18 cellular contexts compared by ENCODE assay signal in the genomic region with DNA sequence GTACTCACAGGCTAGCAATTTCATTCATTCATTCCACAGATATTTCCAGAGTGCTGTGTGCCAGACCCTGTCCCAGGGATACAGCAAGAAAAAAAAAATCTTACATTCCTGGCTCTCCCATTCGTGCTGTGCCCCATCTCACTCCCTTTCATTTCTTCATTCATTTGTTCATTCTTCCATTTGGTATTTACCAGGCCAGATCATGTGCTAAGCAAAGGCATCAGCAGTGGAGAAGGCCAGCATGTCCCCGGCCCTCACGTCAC. TPM values are rescaled to one million over a fixed set of nuclear protein-coding genes. Genes with fewer than 3 reads are reported as not detected.
DNase-seq lines count a peak whose midpoint lies in the region; ATAC-seq, FAIRE-seq and TF ChIP-seq lines count a peak whose summit lies in the region.
"Had no signal": no experiment of that assay in that cellular context is flagged by ENCODE, and none has a peak within 500 bp of the region (broad histone marks: within the 10 kb centered on the region; RNA-seq: fewer than 3 reads in every experiment).

No MANE protein-coding gene starts in this region.

- H3K79me2 ChIP-seq in K562 (ENCODE audit: control insufficient read depth, insufficient read depth, low read length) = no peaks in the 10 kb centered on the region

- H3K27ac ChIP-seq in BLaER1 (no peak overlapping the region), K562 (ENCODE audit: extremely low read depth, low read depth, low read length) (no peak overlapping the region)
- H3K27ac ChIP-seq: thyroid gland had no signal

- H3K9me3 ChIP-seq in BLaER1 (no peaks in the 10 kb centered on the region), K562 (replicated peaks; ENCODE audit: control insufficient read depth, insufficient read depth, low read depth, low read length) (no peaks in the 10 kb centered on the region)
- H3K9me3 ChIP-seq: thyroid gland had no signal

- H3K27me3 ChIP-seq in BLaER1 = no peaks in the 10 kb centered on the region
- H3K27me3 ChIP-seq in K562 (ENCODE audit: control insufficient read depth in 2 of 2, insufficient read depth in 2 of 2, low read length in 2 of 2) = no peaks in the 10 kb centered on the region
- H3K27me3 ChIP-seq: thyroid gland had no signal

- peaks cover 3% of the 10 kb centered on the region for H3K27me3 Mint-ChIP-seq in nephron (ENCODE audit: low read depth)

- BruUV-seq in K562 (replicated peaks; lab: Mats Ljungman, UMichigan) = no TSS peak

- peak overlapping the region in 1 of 3 experiments; percentile 13 for H3K27ac Mint-ChIP-seq in nephron

- CTCF ChIA-PET in K562 (lab: Yijun Ruan, JAX; ENCODE audit: low intra/inter-chr PET ratio) = interaction anchor here (1.9 kb wide), 1 partner anchor 28 kb away, joined by 6 read pairs; no protein-coding TSS in a partner anchor

- TF ChIP-seq CTCF in K562 (IDR thresholded peaks at IDR 0.05 in 2 of 3, conservative IDR thresholded peaks at IDR 0.05 in 1 of 3; ENCODE audit: insufficient read depth in 2 of 3, low read depth in 1 of 3, low read length in 3 of 3) = no peak
- TF ChIP-seq CTCF in nephron (IDR thresholded peaks at IDR 0.05; ENCODE audit: unreplicated experiment in 3 of 3) = no peak

- no peaks in the 10 kb centered on the region for H3K9me1 ChIP-seq in K562 (ENCODE audit: control insufficient read depth, insufficient read depth, low read length)

- H3K4me1 ChIP-seq in BLaER1 (peaks cover 32% of the 10 kb centered on the region), K562 (replicated peaks in 1 of 2; ENCODE audit: control insufficient read depth in 2 of 2, insufficient read depth in 2 of 2, low read length in 2 of 2) (peaks cover 0 to 26% of the 10 kb centered on the region in 2 experiments; a peak in 4 of 5 replicates)

- intact Hi-C loops in K562 (cut with micrococcal nuclease) = loop anchor here (2.0 kb wide), 1 partner anchor 23 kb away; no protein-coding TSS in a partner anchor

- WGBS in K562 (ENCODE audit: insufficient coverage, low coverage, missing lambda C conversion rate) = 83% methylated on average over 3 of the region's 3 CpGs

- TF ChIP-seq EP300 in K562 (IDR thresholded peaks at IDR 0.05; ENCODE audit: low read length) = no peak

- H4K20me1 ChIP-seq in BLaER1 (peaks cover 18% of the 10 kb centered on the region; the same call in 1 of the 2 replicates), K562 (replicated peaks; ENCODE audit: control insufficient read depth, insufficient read depth, low read length) (no peaks in the 10 kb centered on the region)

- H3K4me3 Mint-ChIP-seq in nephron = peak overlapping the region; percentile 60 to 76 (median 76)

- ATAC-seq in K562 (no peak), GM19397 (IDR thresholded peaks at IDR 0.05; ENCODE audit: unreplicated experiment) (no peak)

- H3K9me3 Mint-ChIP-seq in nephron = no peaks in the 10 kb centered on the region

- TF ChIP-seq RAD21 in K562 (CRISPR knock-in tag; conservative IDR thresholded peaks at IDR 0.05 in 1 of 2, IDR thresholded peaks at IDR 0.05 in 1 of 2) = no peak

- in situ Hi-C loops in K562 (cut with MboI) = no loop called here

- no peak overlapping the region for H3K4me3 ChIP-seq in BLaER1
- no peak overlapping the region for H3K4me3 ChIP-seq in K562
- H3K4me3 ChIP-seq: thyroid gland had no signal

- H3K36me3 ChIP-seq in BLaER1 (peaks cover 11% of the 10 kb centered on the region; the same call in 1 of the 2 replicates), K562 (ENCODE audit: control insufficient read depth, insufficient read depth, low read length) (no peaks in the 10 kb centered on the region)
- H3K36me3 ChIP-seq: thyroid gland had no signal

- H3K4me2 ChIP-seq in BLaER1 (peak overlapping the region; percentile 99), K562 (ENCODE audit: insufficient read depth, low read length) (no peak overlapping the region)

- H3K9ac ChIP-seq in BLaER1 (no peak overlapping the region), K562 (ENCODE audit: insufficient read depth in 1 of 2, low read depth in 2 of 2, low read length in 2 of 2) (no peak overlapping the region)

- no peak for TF ChIP-seq POLR2A in K562 (conservative IDR thresholded peaks at IDR 0.05)

- POLR2A ChIA-PET in K562 (lab: Yijun Ruan, JAX) = interaction anchor here (0.6 to 0.7 kb wide), 2 partner anchors 67 to 760 kb away, joined by 3 read pairs; no protein-coding TSS in a partner anchor

- no peak for FAIRE-seq in K562 (lab: Jason Lieb, UNC)
- FAIRE-seq: H54, keratinocyte had no signal

- DNase-seq in GM03348 (ENCODE audit: low spot score) = peak; percentile 53
- no peak for DNase-seq in K562 (ENCODE audit: extremely low read depth in 1 of 4, low spot score in 3 of 4)
- no peak for DNase-seq in NCI-H524 (lab: John Stamatoyannopoulos, UW)
- no peak for DNase-seq in activated effector memory CD4-positive, alpha-beta T cell treated with anti-CD3 and anti-CD28 coated beads, Interleukin-2, amount 50 U/mL, for 16 hours
- no peak for DNase-seq in foreskin melanocyte
- DNase-seq: activated naive CD4-positive, alpha-beta T cell treated with anti-CD3 and anti-CD28 coated beads, Interleukin-2, amount 50 U/mL, for 16 hours; COR-L47; head of caudate nucleus; NCI-H1105 treated with DMSO at 0.1 percent for 48 hours; stimulated activated CD4-positive, alpha-beta T cell treated with anti-CD3 and anti-CD28 coated beads, Interleukin-1b, Interleukin-23, amount 100 ng/mL, for 48 hours; thyroid gland had no signal

- no peak overlapping the region for H2AFZ ChIP-seq in K562 (ENCODE audit: low read depth, low read length)

- peaks cover 7% of the 10 kb centered on the region for H3K4me1 Mint-ChIP-seq in nephron

- H3K36me3 Mint-ChIP-seq in nephron (ENCODE audit: low read depth) = peaks cover 3% of the 10 kb centered on the region

TF ChIP-seq in K562, 482 proteins besides CTCF, POLR2A, EP300 and RAD21 (continues in another document):
- TF ChIP-seq YY1 (IDR thresholded peaks at IDR 0.05; ENCODE audit: borderline replicate concordance in 1 of 3, control insufficient read depth in 1 of 3, extremely low read depth in 1 of 3, insufficient read depth in 3 of 3, insufficient read length in 1 of 3, insufficient replicate concordance in 2 of 3, low read depth in 1 of 3, low read length in 2 of 3) = no peak

RNA-seq across cellular contexts. Expression of gene MAP3K10, which starts 2.3 kb away (rescaled TPM):
- 10.1 and 28.7 TPM in 2 replicates for total RNA-seq in K562 (2011; cell fraction: chromatin; rRNA removed; ENCODE audit: low replicate concordance)
- total RNA-seq in K562 (2011; cell fraction: nucleolus; rRNA removed) = 16.7 and 18.8 TPM in 2 replicates
- 14.9 and 18.2 TPM in 2 replicates for total RNA-seq in K562 (2011; cell fraction: nucleoplasm; rRNA removed)
- total RNA-seq in K562 (2014; rRNA removed) = 6.4 TPM in 2 replicates
- 0.86 and 1.6 TPM in 2 replicates for total RNA-seq in K562 (2014; rRNA removed; fragmentation: Illumina TruSeq; extraction: Trizol)
- 3.6 and 3.9 TPM in 2 replicates for total RNA-seq in K562 (2015; rRNA removed; fragmentation: Illumina TruSeq; extraction: Trizol)
- total RNA-seq in K562 (2021) = 8.0 TPM in 2 replicates
- polyA plus RNA-seq in K562 (2011; rRNA removed) = 1.9 and 3.3 TPM in 2 replicates
- polyA plus RNA-seq in K562 (2011; cell fraction: cytosol; rRNA removed) = 2.3 and 5.5 TPM in 2 replicates
- polyA plus RNA-seq in K562 (2011; cell fraction: nucleus; rRNA removed) = 23.5 and 27.3 TPM in 2 replicates
- polyA plus RNA-seq in K562 (2012) = 5.9 and 7.2 TPM in 2 replicates
- polyA plus RNA-seq in K562 (2014; fragmentation: Illumina TruSeq; extraction: Trizol) = 1.4 and 3.9 TPM in 2 replicates
- polyA plus RNA-seq in K562 (2014; fragmentation: Nextera tagmentation; extraction: Ambion mirVana) = under 1 TPM in 1 of 2 experiments, not detected in 1; 0.01 TPM
- 6.0 and 7.3 TPM in 2 replicates for polyA plus RNA-seq in K562 (2014; rRNA removed)
- 1.2 and 2.3 TPM in 2 replicates for polyA minus RNA-seq in K562 (2011; rRNA and poly(A)+ RNA removed)
- 6.0 and 8.8 TPM in 2 replicates for polyA minus RNA-seq in K562 (2011; cell fraction: cytosol; rRNA and poly(A)+ RNA removed)
- 6.1 and 7.6 TPM in 2 replicates for polyA minus RNA-seq in K562 (2011; cell fraction: nucleus; rRNA and poly(A)+ RNA removed)

RNA-seq across cellular contexts. Expression of gene TTC9B, which starts 24.7 kb away (rescaled TPM):
- total RNA-seq in K562 (2011; cell fraction: chromatin; rRNA removed; ENCODE audit: low replicate concordance) = not detected in 2 replicates
- total RNA-seq in K562 (2011; cell fraction: nucleolus; rRNA removed) = 0.33 TPM in 1 of 2 replicates, not detected in the other
- total RNA-seq in K562 (2011; cell fraction: nucleoplasm; rRNA removed) = not detected in 2 replicates
- total RNA-seq in K562 (2014; rRNA removed) = not detected in 2 replicates
- not detected in 2 replicates for total RNA-seq in K562 (2014; rRNA removed; fragmentation: Illumina TruSeq; extraction: Trizol)
- not detected in 2 replicates for total RNA-seq in K562 (2015; rRNA removed; fragmentation: Illumina TruSeq; extraction: Trizol)
- total RNA-seq in K562 (2021) = not detected in 2 replicates
- polyA plus RNA-seq in K562 (2011; rRNA removed) = 0.03 and 0.14 TPM in 2 replicates
- polyA plus RNA-seq in K562 (2011; cell fraction: cytosol; rRNA removed) = 0.01 TPM in 1 of 2 replicates, not detected in the other
- polyA plus RNA-seq in K562 (2011; cell fraction: nucleus; rRNA removed) = 0.18 TPM in 1 of 2 replicates, not detected in the other
- 0.04 TPM in 1 of 2 replicates, not detected in the other for polyA plus RNA-seq in K562 (2012)
- polyA plus RNA-seq in K562 (2014; fragmentation: Illumina TruSeq; extraction: Trizol) = not detected in 2 replicates
- under 1 TPM in 1 of 2 experiments, not detected in 1; 0.06 TPM for polyA plus RNA-seq in K562 (2014; fragmentation: Nextera tagmentation; extraction: Ambion mirVana)
- not detected in 2 replicates for polyA plus RNA-seq in K562 (2014; rRNA removed)
- polyA minus RNA-seq in K562 (2011; rRNA and poly(A)+ RNA removed) = not detected in 2 replicates
- not detected in 2 replicates for polyA minus RNA-seq in K562 (2011; cell fraction: cytosol; rRNA and poly(A)+ RNA removed)
- polyA minus RNA-seq in K562 (2011; cell fraction: nucleus; rRNA and poly(A)+ RNA removed) = not detected in 2 replicates
- total RNA-seq: activated CD8-positive, alpha-beta memory T cell treated with anti-CD3 and anti-CD28 coated beads for 36 hours; thyroid gland had no signal
- polyA plus RNA-seq: keratinocyte had no signal

RNA-seq across cellular contexts. Expression of gene CCNP, which starts 33.0 kb away (rescaled TPM):
- total RNA-seq in K562 (2011; cell fraction: chromatin; rRNA removed; ENCODE audit: low replicate concordance) = 0.21 TPM in 1 of 2 replicates, not detected in the other
- not detected in 2 replicates for total RNA-seq in K562 (2011; cell fraction: nucleolus; rRNA removed)
- not detected in 2 replicates for total RNA-seq in K562 (2011; cell fraction: nucleoplasm; rRNA removed)
- total RNA-seq in K562 (2014; rRNA removed) = 0.08 TPM in 1 of 2 replicates, not detected in the other
- not detected in 2 replicates for total RNA-seq in K562 (2014; rRNA removed; fragmentation: Illumina TruSeq; extraction: Trizol)
- not detected in 2 replicates for total RNA-seq in K562 (2015; rRNA removed; fragmentation: Illumina TruSeq; extraction: Trizol)
- total RNA-seq in K562 (2021) = not detected in 2 replicates
- 0.04 TPM in 1 of 2 replicates, not detected in the other for polyA plus RNA-seq in K562 (2011; rRNA removed)
- 0.03 and 0.21 TPM in 2 replicates for polyA plus RNA-seq in K562 (2011; cell fraction: cytosol; rRNA removed)
- 0.09 and 0.24 TPM in 2 replicates for polyA plus RNA-seq in K562 (2011; cell fraction: nucleus; rRNA removed)
- 0.14 TPM in 1 of 2 replicates, not detected in the other for polyA plus RNA-seq in K562 (2012)
- polyA plus RNA-seq in K562 (2014; fragmentation: Illumina TruSeq; extraction: Trizol) = not detected in 2 replicates
- polyA plus RNA-seq in K562 (2014; fragmentation: Nextera tagmentation; extraction: Ambion mirVana) = not detected
- polyA plus RNA-seq in K562 (2014; rRNA removed) = 0.19 and 0.32 TPM in 2 replicates
- not detected in 2 replicates for polyA minus RNA-seq in K562 (2011; rRNA and poly(A)+ RNA removed)
- not detected in 2 replicates for polyA minus RNA-seq in K562 (2011; cell fraction: cytosol; rRNA and poly(A)+ RNA removed)
- polyA minus RNA-seq in K562 (2011; cell fraction: nucleus; rRNA and poly(A)+ RNA removed) = not detected in 2 replicates
- total RNA-seq: activated CD8-positive, alpha-beta memory T cell treated with anti-CD3 and anti-CD28 coated beads for 36 hours; mononuclear cell had no signal
